3 cellular contexts compared by ENCODE assay signal in genomic region chr17:78821961-78822360, GRCh38.
TF ChIP-seq lines count a peak whose summit lies in the region.

No MANE protein-coding gene starts in this region.

TF ChIP-seq in SK-N-SH, 30 proteins besides CTCF, POLR2A, EP300 and RAD21:
- no peak for TF ChIP-seq ZBTB33 (IDR thresholded peaks at IDR 0.05; ENCODE audit: borderline replicate concordance, low read depth)
- no peak for TF ChIP-seq TEAD4 (IDR thresholded peaks at IDR 0.05; ENCODE audit: borderline replicate concordance, insufficient read depth)
- no peak for TF ChIP-seq YY1 (IDR thresholded peaks at IDR 0.05; ENCODE audit: low read depth)
- TF ChIP-seq RXRA (IDR thresholded peaks at IDR 0.05; ENCODE audit: borderline replicate concordance, low read depth): no peak
- no peak for TF ChIP-seq POLR2AphosphoS5 (IDR thresholded peaks at IDR 0.05; ENCODE audit: low read depth, low read length)
- TF ChIP-seq TCF12 (IDR thresholded peaks at IDR 0.05): no peak
- TF ChIP-seq FOXM1 (IDR thresholded peaks at IDR 0.05; ENCODE audit: low read depth): no peak
- TF ChIP-seq NRF1 (IDR thresholded peaks at IDR 0.05; ENCODE audit: low read depth, low read length): no peak
- TF ChIP-seq FOSL2 (IDR thresholded peaks at IDR 0.05; ENCODE audit: borderline replicate concordance, low read depth): no peak
- no peak for TF ChIP-seq GABPA (IDR thresholded peaks at IDR 0.05; ENCODE audit: low read depth)
- no peak for TF ChIP-seq GATA2 (CRISPR knock-in tag; IDR thresholded peaks at IDR 0.05)
- no peak for TF ChIP-seq MAX (IDR thresholded peaks at IDR 0.05; ENCODE audit: low read depth)
- TF ChIP-seq RFX5 (IDR thresholded peaks at IDR 0.05; ENCODE audit: low read length): no peak
- no peak for TF ChIP-seq SMC3 (IDR thresholded peaks at IDR 0.05; ENCODE audit: low read depth, low read length)
- TF ChIP-seq EZH2phosphoT487 (IDR thresholded peaks at IDR 0.05; ENCODE audit: borderline replicate concordance, low read depth): no peak
- no peak for TF ChIP-seq JUND (IDR thresholded peaks at IDR 0.05)

TF ChIP-seq in SK-N-SH treated with all-trans-retinoic acid at 6 μM for 48 hours, 23 proteins besides CTCF, POLR2A, EP300 and RAD21:
- TF ChIP-seq ZNF8 (CRISPR knock-in tag; IDR thresholded peaks at IDR 0.05) (no peak), BACH2 (CRISPR knock-in tag; IDR thresholded peaks at IDR 0.05; ENCODE audit: borderline replicate concordance) (no peak), TOX (CRISPR knock-in tag; IDR thresholded peaks at IDR 0.05; ENCODE audit: borderline replicate concordance) (no peak)
- TF ChIP-seq, protein P1, sequence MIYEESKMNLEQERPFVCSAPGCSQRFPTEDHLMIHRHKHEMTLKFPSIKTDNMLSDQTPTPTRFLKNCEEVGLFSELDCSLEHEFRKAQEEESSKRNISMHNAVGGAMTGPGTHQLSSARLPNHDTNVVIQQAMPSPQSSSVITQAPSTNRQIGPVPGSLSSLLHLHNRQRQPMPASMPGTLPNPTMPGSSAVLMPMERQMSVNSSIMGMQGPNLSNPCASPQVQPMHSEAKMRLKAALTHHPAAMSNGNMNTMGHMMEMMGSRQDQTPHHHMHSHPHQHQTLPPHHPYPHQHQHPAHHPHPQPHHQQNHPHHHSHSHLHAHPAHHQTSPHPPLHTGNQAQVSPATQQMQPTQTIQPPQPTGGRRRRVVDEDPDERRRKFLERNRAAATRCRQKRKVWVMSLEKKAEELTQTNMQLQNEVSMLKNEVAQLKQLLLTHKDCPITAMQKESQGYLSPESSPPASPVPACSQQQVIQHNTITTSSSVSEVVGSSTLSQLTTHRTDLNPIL (CRISPR knock-in tag; IDR thresholded peaks at IDR 0.05; ENCODE audit: low read depth): no peak
- TF ChIP-seq, protein P2, sequence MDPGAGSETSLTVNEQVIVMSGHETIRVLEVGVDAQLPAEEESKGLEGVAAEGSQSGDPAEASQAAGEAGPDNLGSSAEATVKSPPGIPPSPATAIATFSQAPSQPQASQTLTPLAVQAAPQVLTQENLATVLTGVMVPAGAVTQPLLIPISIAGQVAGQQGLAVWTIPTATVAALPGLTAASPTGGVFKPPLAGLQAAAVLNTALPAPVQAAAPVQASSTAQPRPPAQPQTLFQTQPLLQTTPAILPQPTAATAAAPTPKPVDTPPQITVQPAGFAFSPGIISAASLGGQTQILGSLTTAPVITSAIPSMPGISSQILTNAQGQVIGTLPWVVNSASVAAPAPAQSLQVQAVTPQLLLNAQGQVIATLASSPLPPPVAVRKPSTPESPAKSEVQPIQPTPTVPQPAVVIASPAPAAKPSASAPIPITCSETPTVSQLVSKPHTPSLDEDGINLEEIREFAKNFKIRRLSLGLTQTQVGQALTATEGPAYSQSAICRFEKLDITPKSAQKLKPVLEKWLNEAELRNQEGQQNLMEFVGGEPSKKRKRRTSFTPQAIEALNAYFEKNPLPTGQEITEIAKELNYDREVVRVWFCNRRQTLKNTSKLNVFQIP (CRISPR knock-in tag; IDR thresholded peaks at IDR 0.05; ENCODE audit: borderline replicate concordance, low read depth): no peak

TF ChIP-seq in K562, 482 proteins besides CTCF, POLR2A, EP300 and RAD21:
- TF ChIP-seq POLR2G (IDR thresholded peaks at IDR 0.05; ENCODE audit: low read depth, low read length) (0 out of 2 replicates have a peak, but pooled peaks have one; percentile 5), CREB1 (IDR thresholded peaks at IDR 0.05) (no peak), CREB1 (CRISPR knock-in tag; IDR thresholded peaks at IDR 0.05) (no peak), PTBP1 (IDR thresholded peaks at IDR 0.05; ENCODE audit: low read depth, low read length) (no peak)
TF ChIP-seq in K562: peak in this region for 1.
